9 cellular contexts compared by ENCODE assay signal in the genomic region with DNA sequence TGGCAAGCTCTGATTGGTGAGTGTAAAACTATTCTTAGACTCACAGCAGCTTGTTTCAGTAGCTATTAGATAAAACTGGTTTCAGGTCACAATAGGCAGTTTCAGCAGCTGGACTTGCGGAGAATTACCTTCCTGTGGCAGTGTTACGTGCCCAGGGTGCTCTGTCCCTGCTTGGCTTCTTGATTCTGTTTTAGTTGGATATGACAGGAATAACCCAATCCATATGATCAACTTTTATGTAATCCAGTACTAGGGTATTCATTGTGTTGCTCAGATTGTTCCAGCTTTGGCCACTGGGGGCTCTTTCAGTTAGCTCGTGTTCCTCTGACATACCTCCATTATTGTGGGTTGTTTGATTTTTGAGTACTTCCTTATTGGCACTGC. TPM values are rescaled to one million over a fixed set of nuclear protein-coding genes. Genes with fewer than 3 reads are reported as not detected.
DNase-seq lines count a peak whose midpoint lies in the region; ATAC-seq and TF ChIP-seq lines count a peak whose summit lies in the region.
"Had no signal": no experiment of that assay in that cellular context is flagged by ENCODE, and none has a peak within 500 bp of the region (broad histone marks: within the 10 kb centered on the region; RNA-seq: fewer than 3 reads in every experiment).

No MANE protein-coding gene starts in this region.

- intact Hi-C loops in ascending aorta (cut with DNase I): no loop called here
- intact Hi-C loops in lower lobe of right lung (cut with DNase I): no loop called here

- H3K27me3 ChIP-seq in ascending aorta: no peaks in the 10 kb centered on the region
- H3K27me3 ChIP-seq in lower lobe of right lung (ENCODE audit: low read depth): no peaks in the 10 kb centered on the region

- peak in 2 of 3 experiments; percentile 12 to 24 for TF ChIP-seq CTCF in ascending aorta (IDR thresholded peaks at IDR 0.05)
- TF ChIP-seq CTCF in lower lobe of right lung (IDR thresholded peaks at IDR 0.05): peak; percentile 45

- H3K36me3 ChIP-seq in ascending aorta (no peaks in the 10 kb centered on the region), lower lobe of right lung (no peaks in the 10 kb centered on the region)

- H3K27ac ChIP-seq in ascending aorta (no peak overlapping the region), lower lobe of right lung (no peak overlapping the region)

- DNase-seq in DMS53 treated with DMSO at 0.1 percent for 48 hours (lab: John Stamatoyannopoulos, UW; ENCODE audit: unreplicated experiment) (peak; percentile 82), OCI-M1 (lab: John Stamatoyannopoulos, UW) (peak; percentile 79), ascending aorta (ENCODE audit: low spot score in 2 of 2) (no peak), lower lobe of right lung (no peak), T1000 (lab: John Stamatoyannopoulos, UW) (no peak), medulla oblongata (ENCODE audit: extremely low spot score) (no peak)

- ATAC-seq in GM19043 (IDR thresholded peaks at IDR 0.05; ENCODE audit: low read depth, unreplicated experiment) (peak; percentile 58), HG03095 (IDR thresholded peaks at IDR 0.05; ENCODE audit: unreplicated experiment) (peak; percentile 52), lower lobe of right lung (peak in 1 of 2 donors; percentile 52)

- H3K4me3 ChIP-seq in ascending aorta (no peak overlapping the region), lower lobe of right lung (no peak overlapping the region)
- H3K4me3 ChIP-seq: skin epidermis had no signal

- H3K4me1 ChIP-seq in ascending aorta (peaks cover 0 to 3% of the 10 kb centered on the region in 2 donors), lower lobe of right lung (peaks cover 67% of the 10 kb centered on the region)

- no peaks in the 10 kb centered on the region for H3K9me3 ChIP-seq in ascending aorta
- no peaks in the 10 kb centered on the region for H3K9me3 ChIP-seq in lower lobe of right lung

RNA-seq across cellular contexts. Expression of a gene that starts 43.1 kb away (rescaled TPM):
- 52.8 TPM for total RNA-seq in ascending aorta
- total RNA-seq in lower lobe of right lung: 35.6 TPM

Comparison
In these comparisons a context has a peak if more than half of its experiments do, and no peak if none do; other contexts are left out.
1. DNase-seq: peak in DMS53 treated with DMSO at 0.1 percent for 48 hours (single experiment) and OCI-M1 (single experiment); none in ascending aorta (0 of 2), lower lobe of right lung (single experiment), T1000 (single experiment) and medulla oblongata (single experiment).